23 cellular contexts compared by ENCODE assay signal in the genomic region with DNA sequence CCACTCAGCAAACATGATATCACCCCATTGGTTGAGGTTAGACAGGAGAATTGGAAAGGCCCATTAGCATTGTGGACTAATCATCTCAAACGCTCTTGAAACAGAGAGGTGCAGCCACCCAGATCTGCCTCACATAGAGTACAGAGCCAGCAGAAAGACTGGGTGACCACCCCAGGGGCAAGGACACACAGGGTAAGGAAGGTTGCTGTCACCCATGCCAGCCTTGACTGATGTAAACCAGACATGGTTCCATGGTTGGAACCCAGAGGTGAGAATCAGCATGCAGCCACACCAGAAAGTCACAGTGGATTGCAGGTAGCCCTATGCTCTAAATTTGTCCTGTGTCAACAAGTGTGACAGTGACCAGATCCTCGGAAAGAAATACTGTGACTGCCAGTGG.
"Had no signal": no experiment of that assay in that cellular context is flagged by ENCODE, and none has a peak within 500 bp of the region (broad histone marks: within the 10 kb centered on the region; RNA-seq: fewer than 3 reads in every experiment).

No MANE protein-coding gene starts in this region.

- H3K4me1 Mint-ChIP-seq: stimulated activated naive B cell treated with anti-CD40 and anti-IgM and Interleukin-4, amounts not matched to agents 10 μg/mL and 1 μg/mL and 100 μg/mL, for 72 hours; stimulated activated naive CD8-positive, alpha-beta T cell treated with anti-CD3 and anti-CD28 coated beads, Interleukin-15, amount 100 ng/mL, for 72 hours had no signal

- H3K27ac Mint-ChIP-seq: stimulated activated naive B cell treated with anti-CD40 and anti-IgM and Interleukin-4, amounts not matched to agents 10 μg/mL and 1 μg/mL and 100 μg/mL, for 72 hours; stimulated activated naive CD8-positive, alpha-beta T cell treated with anti-CD3 and anti-CD28 coated beads, Interleukin-15, amount 100 ng/mL, for 72 hours; stimulated activated naive CD8-positive, alpha-beta T cell treated with anti-CD3 and anti-CD28 coated beads, Interleukin-15, Interleukin-2, amounts not matched to agents 100 ng/mL and 50 ng/mL, for 24 hours; type B pancreatic cell had no signal

- H3K9me3 Mint-ChIP-seq: stimulated activated naive CD8-positive, alpha-beta T cell treated with anti-CD3 and anti-CD28 coated beads, Interleukin-15, amount 100 ng/mL, for 72 hours; stimulated activated naive CD8-positive, alpha-beta T cell treated with anti-CD3 and anti-CD28 coated beads, Interleukin-15, Interleukin-2, amounts not matched to agents 100 ng/mL and 50 ng/mL, for 24 hours; type B pancreatic cell had no signal

- H3K27me3 Mint-ChIP-seq: stimulated activated naive B cell treated with anti-CD40 and anti-IgM and Interleukin-4, amounts not matched to agents 10 μg/mL and 1 μg/mL and 100 μg/mL, for 72 hours; stimulated activated naive CD8-positive, alpha-beta T cell treated with anti-CD3 and anti-CD28 coated beads, Interleukin-15, amount 100 ng/mL, for 72 hours; stimulated activated naive CD8-positive, alpha-beta T cell treated with anti-CD3 and anti-CD28 coated beads, Interleukin-15, Interleukin-2, amounts not matched to agents 100 ng/mL and 50 ng/mL, for 24 hours; type B pancreatic cell had no signal

- DNase-seq: stimulated activated CD4-positive, alpha-beta T cell treated with anti-CD3 and anti-CD28 coated beads, Interleukin-2, amount 100 ng/mL, for 24 hours; stimulated activated CD4-positive, alpha-beta T cell treated with anti-CD3 and anti-CD28 coated beads, Interleukin-2, amount 100 ng/mL, for 48 hours; stimulated activated CD4-positive, alpha-beta T cell treated with anti-CD3 and anti-CD28 coated beads, Interleukin-4, amount 100 ng/mL, for 1 hour; stimulated activated CD4-positive, alpha-beta T cell treated with anti-CD3 and anti-CD28 coated beads, Interleukin-4, amount 100 ng/mL, for 24 hours; stimulated activated CD4-positive, alpha-beta T cell treated with anti-CD3 and anti-CD28 coated beads, Interleukin-4, amount 100 ng/mL, for 4 hours; stimulated activated CD8-positive, alpha-beta memory T cell treated with anti-CD3 and anti-CD28 coated beads, Interleukin-4, amount 100 ng/mL, for 48 hours; stimulated activated naive B cell treated with anti-CD40 and anti-IgM and Interleukin-4, amounts not matched to agents 10 μg/mL and 1 μg/mL and 100 μg/mL, for 72 hours; stimulated activated naive CD4-positive, alpha-beta T cell; stimulated activated naive CD4-positive, alpha-beta T cell treated with Interleukin-2 at 50 U/mL for 16 hours; stimulated activated naive CD8-positive, alpha-beta T cell treated with anti-CD3 and anti-CD28 coated beads, Interleukin-15, amount 100 ng/mL, for 72 hours; stimulated activated naive CD8-positive, alpha-beta T cell treated with anti-CD3 and anti-CD28 coated beads, Interleukin-15, Interleukin-2, amounts not matched to agents 100 U/mL and 50 U/mL, for 24 hours; stomach; substantia nigra; testis; thyroid gland; tibial artery; transverse colon; trophoblast cell; upper lobe of left lung; upper lobe of right lung; uterus had no signal

- ATAC-seq: stimulated activated naive B cell treated with anti-CD40 and anti-IgM and Interleukin-4, amounts not matched to agents 10 μg/mL and 1 μg/mL and 100 μg/mL, for 72 hours; stimulated activated naive CD8-positive, alpha-beta T cell treated with anti-CD3 and anti-CD28 coated beads, Interleukin-15, amount 100 ng/mL, for 72 hours; stimulated activated naive CD8-positive, alpha-beta T cell treated with anti-CD3 and anti-CD28 coated beads, Interleukin-15, Interleukin-2, amounts not matched to agents 100 U/mL and 50 U/mL, for 24 hours; upper lobe of right lung had no signal

- H3K36me3 Mint-ChIP-seq: stimulated activated naive B cell treated with anti-CD40 and anti-IgM and Interleukin-4, amounts not matched to agents 10 μg/mL and 1 μg/mL and 100 μg/mL, for 72 hours; type B pancreatic cell had no signal

- H3K4me3 Mint-ChIP-seq: stimulated activated naive B cell treated with anti-CD40 and anti-IgM and Interleukin-4, amounts not matched to agents 10 μg/mL and 1 μg/mL and 100 μg/mL, for 72 hours; stimulated activated naive CD8-positive, alpha-beta T cell treated with anti-CD3 and anti-CD28 coated beads, Interleukin-15, amount 100 ng/mL, for 72 hours; stimulated activated naive CD8-positive, alpha-beta T cell treated with anti-CD3 and anti-CD28 coated beads, Interleukin-15, Interleukin-2, amounts not matched to agents 100 ng/mL and 50 ng/mL, for 24 hours; type B pancreatic cell had no signal
